In genomic region chr10:15334650-15335323, GRCh38 we compare ENCODE assay signal across 2 cellular contexts.
A peak's percentile ranks its signal among the peaks of the same experiment; 100 is the strongest.
TF ChIP-seq lines count a peak whose summit lies in the region.

No MANE protein-coding gene starts in this region.

TF ChIP-seq in IMR-90, 13 proteins besides CTCF, POLR2A, EP300 and RAD21:
- TF ChIP-seq, protein P1, sequence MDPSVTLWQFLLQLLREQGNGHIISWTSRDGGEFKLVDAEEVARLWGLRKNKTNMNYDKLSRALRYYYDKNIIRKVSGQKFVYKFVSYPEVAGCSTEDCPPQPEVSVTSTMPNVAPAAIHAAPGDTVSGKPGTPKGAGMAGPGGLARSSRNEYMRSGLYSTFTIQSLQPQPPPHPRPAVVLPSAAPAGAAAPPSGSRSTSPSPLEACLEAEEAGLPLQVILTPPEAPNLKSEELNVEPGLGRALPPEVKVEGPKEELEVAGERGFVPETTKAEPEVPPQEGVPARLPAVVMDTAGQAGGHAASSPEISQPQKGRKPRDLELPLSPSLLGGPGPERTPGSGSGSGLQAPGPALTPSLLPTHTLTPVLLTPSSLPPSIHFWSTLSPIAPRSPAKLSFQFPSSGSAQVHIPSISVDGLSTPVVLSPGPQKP (IDR thresholded peaks at IDR 0.05; ENCODE audit: borderline replicate concordance, low read depth, low read length): no peak
- TF ChIP-seq CHD1 (IDR thresholded peaks at IDR 0.05; ENCODE audit: low read depth, low read length) (no peak), SMC3 (IDR thresholded peaks at IDR 0.05; ENCODE audit: low read depth, low read length) (no peak), MAFK (IDR thresholded peaks at IDR 0.05; ENCODE audit: low read depth, low read length) (no peak), NFE2L2 (IDR thresholded peaks at IDR 0.05; ENCODE audit: low read depth, low read length) (no peak), MXI1 (IDR thresholded peaks at IDR 0.05; ENCODE audit: borderline replicate concordance, low read depth, low read length) (no peak), FOS (IDR thresholded peaks at IDR 0.05; ENCODE audit: low read depth, low read length) (no peak), CEBPB (IDR thresholded peaks at IDR 0.05; ENCODE audit: low read depth, low read length) (no peak), MAZ (IDR thresholded peaks at IDR 0.05; ENCODE audit: borderline replicate concordance, low read depth, low read length) (no peak)
- TF ChIP-seq, protein P2, sequence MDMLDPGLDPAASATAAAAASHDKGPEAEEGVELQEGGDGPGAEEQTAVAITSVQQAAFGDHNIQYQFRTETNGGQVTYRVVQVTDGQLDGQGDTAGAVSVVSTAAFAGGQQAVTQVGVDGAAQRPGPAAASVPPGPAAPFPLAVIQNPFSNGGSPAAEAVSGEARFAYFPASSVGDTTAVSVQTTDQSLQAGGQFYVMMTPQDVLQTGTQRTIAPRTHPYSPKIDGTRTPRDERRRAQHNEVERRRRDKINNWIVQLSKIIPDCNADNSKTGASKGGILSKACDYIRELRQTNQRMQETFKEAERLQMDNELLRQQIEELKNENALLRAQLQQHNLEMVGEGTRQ (IDR thresholded peaks at IDR 0.05; ENCODE audit: low read depth, low read length): no peak

TF ChIP-seq in HepG2, 621 proteins besides CTCF, POLR2A, EP300 and RAD21 (continues in another document):
- 0 out of 2 replicates have a peak, but pooled peaks have one; percentile 43 for TF ChIP-seq ZNF276 (CRISPR knock-in tag; IDR thresholded peaks at IDR 0.05; ENCODE audit: low read depth)
- no peak for TF ChIP-seq IKZF5 (CRISPR knock-in tag; IDR thresholded peaks at IDR 0.05)
- TF ChIP-seq ZFYVE20 (CRISPR knock-in tag; IDR thresholded peaks at IDR 0.05; ENCODE audit: borderline replicate concordance, low read depth): no peak
- TF ChIP-seq MAFF (IDR thresholded peaks at IDR 0.05; ENCODE audit: low read depth, low read length): no peak
- TF ChIP-seq, protein P3, sequence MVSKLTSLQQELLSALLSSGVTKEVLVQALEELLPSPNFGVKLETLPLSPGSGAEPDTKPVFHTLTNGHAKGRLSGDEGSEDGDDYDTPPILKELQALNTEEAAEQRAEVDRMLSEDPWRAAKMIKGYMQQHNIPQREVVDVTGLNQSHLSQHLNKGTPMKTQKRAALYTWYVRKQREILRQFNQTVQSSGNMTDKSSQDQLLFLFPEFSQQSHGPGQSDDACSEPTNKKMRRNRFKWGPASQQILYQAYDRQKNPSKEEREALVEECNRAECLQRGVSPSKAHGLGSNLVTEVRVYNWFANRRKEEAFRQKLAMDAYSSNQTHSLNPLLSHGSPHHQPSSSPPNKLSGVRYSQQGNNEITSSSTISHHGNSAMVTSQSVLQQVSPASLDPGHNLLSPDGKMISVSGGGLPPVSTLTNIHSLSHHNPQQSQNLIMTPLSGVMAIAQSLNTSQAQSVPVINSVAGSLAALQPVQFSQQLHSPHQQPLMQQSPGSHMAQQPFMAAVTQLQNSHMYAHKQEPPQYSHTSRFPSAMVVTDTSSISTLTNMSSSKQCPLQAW (CRISPR knock-in tag; IDR thresholded peaks at IDR 0.05): 0 out of 2 replicates have a peak, but pooled peaks have one; percentile 13
- TF ChIP-seq, protein P4, sequence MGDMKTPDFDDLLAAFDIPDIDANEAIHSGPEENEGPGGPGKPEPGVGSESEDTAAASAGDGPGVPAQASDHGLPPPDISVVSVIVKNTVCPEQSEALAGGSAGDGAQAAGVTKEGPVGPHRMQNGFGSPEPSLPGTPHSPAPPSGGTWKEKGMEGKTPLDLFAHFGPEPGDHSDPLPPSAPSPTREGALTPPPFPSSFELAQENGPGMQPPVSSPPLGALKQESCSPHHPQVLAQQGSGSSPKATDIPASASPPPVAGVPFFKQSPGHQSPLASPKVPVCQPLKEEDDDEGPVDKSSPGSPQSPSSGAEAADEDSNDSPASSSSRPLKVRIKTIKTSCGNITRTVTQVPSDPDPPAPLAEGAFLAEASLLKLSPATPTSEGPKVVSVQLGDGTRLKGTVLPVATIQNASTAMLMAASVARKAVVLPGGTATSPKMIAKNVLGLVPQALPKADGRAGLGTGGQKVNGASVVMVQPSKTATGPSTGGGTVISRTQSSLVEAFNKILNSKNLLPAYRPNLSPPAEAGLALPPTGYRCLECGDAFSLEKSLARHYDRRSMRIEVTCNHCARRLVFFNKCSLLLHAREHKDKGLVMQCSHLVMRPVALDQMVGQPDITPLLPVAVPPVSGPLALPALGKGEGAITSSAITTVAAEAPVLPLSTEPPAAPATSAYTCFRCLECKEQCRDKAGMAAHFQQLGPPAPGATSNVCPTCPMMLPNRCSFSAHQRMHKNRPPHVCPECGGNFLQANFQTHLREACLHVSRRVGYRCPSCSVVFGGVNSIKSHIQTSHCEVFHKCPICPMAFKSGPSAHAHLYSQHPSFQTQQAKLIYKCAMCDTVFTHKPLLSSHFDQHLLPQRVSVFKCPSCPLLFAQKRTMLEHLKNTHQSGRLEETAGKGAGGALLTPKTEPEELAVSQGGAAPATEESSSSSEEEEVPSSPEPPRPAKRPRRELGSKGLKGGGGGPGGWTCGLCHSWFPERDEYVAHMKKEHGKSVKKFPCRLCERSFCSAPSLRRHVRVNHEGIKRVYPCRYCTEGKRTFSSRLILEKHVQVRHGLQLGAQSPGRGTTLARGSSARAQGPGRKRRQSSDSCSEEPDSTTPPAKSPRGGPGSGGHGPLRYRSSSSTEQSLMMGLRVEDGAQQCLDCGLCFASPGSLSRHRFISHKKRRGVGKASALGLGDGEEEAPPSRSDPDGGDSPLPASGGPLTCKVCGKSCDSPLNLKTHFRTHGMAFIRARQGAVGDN (CRISPR knock-in tag; IDR thresholded peaks at IDR 0.05): peak; percentile 26; the same call in 1 of the 2 replicates
- TF ChIP-seq, protein P5, sequence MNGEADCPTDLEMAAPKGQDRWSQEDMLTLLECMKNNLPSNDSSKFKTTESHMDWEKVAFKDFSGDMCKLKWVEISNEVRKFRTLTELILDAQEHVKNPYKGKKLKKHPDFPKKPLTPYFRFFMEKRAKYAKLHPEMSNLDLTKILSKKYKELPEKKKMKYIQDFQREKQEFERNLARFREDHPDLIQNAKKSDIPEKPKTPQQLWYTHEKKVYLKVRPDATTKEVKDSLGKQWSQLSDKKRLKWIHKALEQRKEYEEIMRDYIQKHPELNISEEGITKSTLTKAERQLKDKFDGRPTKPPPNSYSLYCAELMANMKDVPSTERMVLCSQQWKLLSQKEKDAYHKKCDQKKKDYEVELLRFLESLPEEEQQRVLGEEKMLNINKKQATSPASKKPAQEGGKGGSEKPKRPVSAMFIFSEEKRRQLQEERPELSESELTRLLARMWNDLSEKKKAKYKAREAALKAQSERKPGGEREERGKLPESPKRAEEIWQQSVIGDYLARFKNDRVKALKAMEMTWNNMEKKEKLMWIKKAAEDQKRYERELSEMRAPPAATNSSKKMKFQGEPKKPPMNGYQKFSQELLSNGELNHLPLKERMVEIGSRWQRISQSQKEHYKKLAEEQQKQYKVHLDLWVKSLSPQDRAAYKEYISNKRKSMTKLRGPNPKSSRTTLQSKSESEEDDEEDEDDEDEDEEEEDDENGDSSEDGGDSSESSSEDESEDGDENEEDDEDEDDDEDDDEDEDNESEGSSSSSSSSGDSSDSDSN (CRISPR knock-in tag; IDR thresholded peaks at IDR 0.05): peak; percentile 39; the same call in 1 of the 2 replicates
- TF ChIP-seq KMT2B (CRISPR knock-in tag; IDR thresholded peaks at IDR 0.05): 0 out of 2 replicates have a peak, but pooled peaks have one; percentile 3
- TF ChIP-seq ZBTB34 (CRISPR knock-in tag; IDR thresholded peaks at IDR 0.05): 0 out of 2 replicates have a peak, but pooled peaks have one; percentile 48
- TF ChIP-seq FOXO4 (CRISPR knock-in tag; conservative IDR thresholded peaks at IDR 0.05): no peak
- TF ChIP-seq RXRB (CRISPR knock-in tag; IDR thresholded peaks at IDR 0.05; ENCODE audit: borderline replicate concordance): no peak
- TF ChIP-seq AHDC1 (CRISPR knock-in tag; IDR thresholded peaks at IDR 0.05; ENCODE audit: borderline replicate concordance): 0 out of 2 replicates have a peak, but pooled peaks have one; percentile 33
- TF ChIP-seq ZNF383 (CRISPR knock-in tag; IDR thresholded peaks at IDR 0.05; ENCODE audit: borderline replicate concordance): no peak
- no peak for TF ChIP-seq KLF9 (CRISPR knock-in tag; IDR thresholded peaks at IDR 0.05; ENCODE audit: low read depth)
- TF ChIP-seq KLF11 (CRISPR knock-in tag; IDR thresholded peaks at IDR 0.05): no peak
- 0 out of 2 replicates have a peak, but pooled peaks have one; percentile 15 for TF ChIP-seq KMT2A (CRISPR knock-in tag; IDR thresholded peaks at IDR 0.05)
- TF ChIP-seq, protein P6, sequence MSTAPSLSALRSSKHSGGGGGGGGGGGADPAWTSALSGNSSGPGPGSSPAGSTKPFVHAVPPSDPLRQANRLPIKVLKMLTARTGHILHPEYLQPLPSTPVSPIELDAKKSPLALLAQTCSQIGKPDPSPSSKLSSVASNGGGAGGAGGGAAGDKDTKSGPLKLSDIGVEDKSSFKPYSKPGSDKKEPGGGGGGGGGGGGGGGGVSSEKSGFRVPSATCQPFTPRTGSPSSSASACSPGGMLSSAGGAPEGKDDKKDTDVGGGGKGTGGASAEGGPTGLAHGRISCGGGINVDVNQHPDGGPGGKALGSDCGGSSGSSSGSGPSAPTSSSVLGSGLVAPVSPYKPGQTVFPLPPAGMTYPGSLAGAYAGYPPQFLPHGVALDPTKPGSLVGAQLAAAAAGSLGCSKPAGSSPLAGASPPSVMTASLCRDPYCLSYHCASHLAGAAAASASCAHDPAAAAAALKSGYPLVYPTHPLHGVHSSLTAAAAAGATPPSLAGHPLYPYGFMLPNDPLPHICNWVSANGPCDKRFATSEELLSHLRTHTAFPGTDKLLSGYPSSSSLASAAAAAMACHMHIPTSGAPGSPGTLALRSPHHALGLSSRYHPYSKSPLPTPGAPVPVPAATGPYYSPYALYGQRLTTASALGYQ (CRISPR knock-in tag; IDR thresholded peaks at IDR 0.05): no peak
- no peak for TF ChIP-seq XRCC5 (optimal IDR thresholded peaks at IDR 0.05; ENCODE audit: low read length)
- no peak for TF ChIP-seq ZBTB8A (CRISPR knock-in tag; IDR thresholded peaks at IDR 0.05; ENCODE audit: borderline replicate concordance, low read depth)
